Comparison of ENCODE assay signal across 28 cellular contexts in genomic region chr11:92123540-92123939, GRCh38.
DNase-seq lines count a peak whose midpoint lies in the region; ATAC-seq and TF ChIP-seq lines count a peak whose summit lies in the region.
"Had no signal": no experiment of that assay in that cellular context is flagged by ENCODE, and none has a peak within 500 bp of the region (broad histone marks: within the 10 kb centered on the region; RNA-seq: fewer than 3 reads in every experiment).

No MANE protein-coding gene starts in this region.

- no peak overlapping the region for H3K27ac Mint-ChIP-seq in CD14-positive monocyte
- H3K27ac Mint-ChIP-seq: activated CD4-positive, alpha-beta memory T cell treated with anti-CD3 and anti-CD28 coated beads, Interleukin-2, amount 10 ng/mL, durations not matched to agents 7 days and 5 days; activated T-cell treated with anti-CD3 and anti-CD28 coated beads, Interleukin-2, amount 50 U/mL, for 24 hours; CD4-positive, alpha-beta memory T cell; dendritic cell treated with granulocyte-macrophage colony-stimulating factor and Interleukin-4, amounts not matched to agents 40 ng/mL and 50 ng/mL, for 4 days; T-helper 1 cell treated with Interleukin-12 subunit alpha and Interleukin-12 subunit beta and Interleukin-4 antibody, amounts not matched to agents 30 μg/mL and 1 μg/mL, for 36 hours had no signal

- intact Hi-C loops in cardiac septum (cut with DNase I) = no loop called here
- intact Hi-C loops in CD14-positive monocyte (cut with micrococcal nuclease) = no loop called here

- H3K27ac ChIP-seq in ACC112 (ENCODE audit: low read depth, low read length) = peak overlapping the region; percentile 29; the same call in 1 of the 2 replicates
- H3K27ac ChIP-seq: body of pancreas, neutrophil, stomach, upper lobe of left lung, WERI-Rb-1 had no signal

- H3K4me3 ChIP-seq in ACC112 (ENCODE audit: low read depth, low read length) (no peak overlapping the region), HFF-Myc (replicated peaks; ENCODE audit: low read depth, low read length) (no peak overlapping the region), fibroblast of villous mesenchyme (ENCODE audit: low read depth, low read length) (no peak overlapping the region)
- H3K4me3 ChIP-seq: body of pancreas, MG63, stomach, upper lobe of left lung had no signal

- no peak overlapping the region for H3K4me3 Mint-ChIP-seq in CD14-positive monocyte
- H3K4me3 Mint-ChIP-seq: activated CD4-positive, alpha-beta memory T cell treated with anti-CD3 and anti-CD28 coated beads, Interleukin-2, amount 10 ng/mL, durations not matched to agents 7 days and 5 days; activated T-cell treated with anti-CD3 and anti-CD28 coated beads, Interleukin-2, amount 50 U/mL, for 24 hours; CD4-positive, alpha-beta memory T cell; dendritic cell treated with granulocyte-macrophage colony-stimulating factor and Interleukin-4, amounts not matched to agents 40 ng/mL and 50 ng/mL, for 4 days; T-helper 1 cell treated with Interleukin-12 subunit alpha and Interleukin-12 subunit beta and Interleukin-4 antibody, amounts not matched to agents 30 μg/mL and 1 μg/mL, for 36 hours had no signal

- H3K36me3 Mint-ChIP-seq in CD14-positive monocyte = no peaks in the 10 kb centered on the region
- H3K36me3 Mint-ChIP-seq: CD4-positive, alpha-beta memory T cell had no signal

- no peak overlapping the region for H2AFZ ChIP-seq in ACC112 (ENCODE audit: low read length, unreplicated experiment)

- no peaks in the 10 kb centered on the region for H3K4me1 Mint-ChIP-seq in CD14-positive monocyte
- H3K4me1 Mint-ChIP-seq: activated CD4-positive, alpha-beta memory T cell treated with anti-CD3 and anti-CD28 coated beads, Interleukin-2, amount 10 ng/mL, durations not matched to agents 7 days and 5 days; CD4-positive, alpha-beta memory T cell had no signal

- DNase-seq in HFF-Myc (ENCODE audit: extremely low read depth, low read depth) = peak; percentile 7
- DNase-seq in fibroblast of villous mesenchyme (ENCODE audit: low read depth) = peak; percentile 3
- DNase-seq in cardiac septum (ENCODE audit: low spot score) = no peak
- DNase-seq in GOT3 (lab: John Stamatoyannopoulos, UW) = no peak
- no peak for DNase-seq in CD14-positive monocyte (ENCODE audit: low spot score)
- DNase-seq: ACHN; activated CD4-positive, alpha-beta memory T cell treated with anti-CD3 and anti-CD28 coated beads, Interleukin-2, amount 10 ng/mL, durations not matched to agents 7 days and 5 days; activated naive CD4-positive, alpha-beta T cell treated with anti-CD3 and anti-CD28 coated beads, Interleukin-2, amount 50 U/mL, for 16 hours; activated T-cell treated with anti-CD3 and anti-CD28 coated beads, Interleukin-2, amount 50 U/mL, for 24 hours; body of pancreas; CD4-positive, alpha-beta memory T cell; DMS79 treated with DMSO at 0.1 percent for 48 hours; left ventricle myocardium superior; MG63; NCI-H187; NCI-H510A treated with DMSO at 0.1 percent for 48 hours; right cardiac atrium; SIG-M5; stimulated activated CD4-positive, alpha-beta T cell treated with anti-CD3 and anti-CD28 coated beads, Interleukin-2, amount 100 ng/mL, for 24 hours; stomach; upper lobe of left lung; WERI-Rb-1 had no signal

- peak; percentile 88 for ATAC-seq in SK-N-SH treated with all-trans-retinoic acid at 6 μM for 48 hours
- no peak for ATAC-seq in GM21723 (IDR thresholded peaks at IDR 0.05; ENCODE audit: unreplicated experiment)
- ATAC-seq: body of pancreas, left ventricle myocardium superior, right cardiac atrium had no signal

- H3K4me1 ChIP-seq in ACC112 (ENCODE audit: control insufficient read depth, insufficient read depth, low read length, unreplicated experiment) = no peaks in the 10 kb centered on the region
- H3K4me1 ChIP-seq: upper lobe of left lung had no signal

- TF ChIP-seq CTCF in HFF-Myc (IDR thresholded peaks at IDR 0.05; ENCODE audit: low read depth, low read length, missing control alignments) (no peak), fibroblast of villous mesenchyme (IDR thresholded peaks at IDR 0.05; ENCODE audit: insufficient read depth, low read depth, low read length) (no peak), CD14-positive monocyte (IDR thresholded peaks at IDR 0.05) (no peak)

- no peaks in the 10 kb centered on the region for H3K27me3 ChIP-seq in ACC112 (ENCODE audit: insufficient read depth, low read length)
- H3K27me3 ChIP-seq: body of pancreas, MG63, neutrophil, stomach, upper lobe of left lung had no signal

- no peaks in the 10 kb centered on the region for H3K36me3 ChIP-seq in ACC112 (ENCODE audit: insufficient read depth, low read length)
- H3K36me3 ChIP-seq: MG63, neutrophil, stomach, upper lobe of left lung, WERI-Rb-1 had no signal

- no peaks in the 10 kb centered on the region for H3K27me3 Mint-ChIP-seq in CD14-positive monocyte (ENCODE audit: low read depth in 3 of 3)
- H3K27me3 Mint-ChIP-seq: activated CD4-positive, alpha-beta memory T cell treated with anti-CD3 and anti-CD28 coated beads, Interleukin-2, amount 10 ng/mL, durations not matched to agents 7 days and 5 days; activated T-cell treated with anti-CD3 and anti-CD28 coated beads, Interleukin-2, amount 50 U/mL, for 24 hours; CD4-positive, alpha-beta memory T cell; dendritic cell treated with granulocyte-macrophage colony-stimulating factor and Interleukin-4, amounts not matched to agents 40 ng/mL and 50 ng/mL, for 4 days had no signal

- H3K9me3 Mint-ChIP-seq in CD14-positive monocyte = peaks cover 0 to 9% (median 1%) of the 10 kb centered on the region in 7 donors

- H3K79me2 ChIP-seq in ACC112 (ENCODE audit: control insufficient read depth, insufficient read depth, low read length, unreplicated experiment) = no peaks in the 10 kb centered on the region

TF ChIP-seq in SK-N-SH treated with all-trans-retinoic acid at 6 μM for 48 hours, 23 proteins besides CTCF, POLR2A, EP300 and RAD21:
- no peak for TF ChIP-seq OSR1 (CRISPR knock-in tag; IDR thresholded peaks at IDR 0.05)
- TF ChIP-seq TCF4 (CRISPR knock-in tag; IDR thresholded peaks at IDR 0.05; ENCODE audit: borderline replicate concordance) = no peak
- no peak for TF ChIP-seq ARNTL (CRISPR knock-in tag; IDR thresholded peaks at IDR 0.05; ENCODE audit: borderline replicate concordance, low read depth)
- TF ChIP-seq ZFP3 (CRISPR knock-in tag; IDR thresholded peaks at IDR 0.05) = no peak
- TF ChIP-seq, protein P1, sequence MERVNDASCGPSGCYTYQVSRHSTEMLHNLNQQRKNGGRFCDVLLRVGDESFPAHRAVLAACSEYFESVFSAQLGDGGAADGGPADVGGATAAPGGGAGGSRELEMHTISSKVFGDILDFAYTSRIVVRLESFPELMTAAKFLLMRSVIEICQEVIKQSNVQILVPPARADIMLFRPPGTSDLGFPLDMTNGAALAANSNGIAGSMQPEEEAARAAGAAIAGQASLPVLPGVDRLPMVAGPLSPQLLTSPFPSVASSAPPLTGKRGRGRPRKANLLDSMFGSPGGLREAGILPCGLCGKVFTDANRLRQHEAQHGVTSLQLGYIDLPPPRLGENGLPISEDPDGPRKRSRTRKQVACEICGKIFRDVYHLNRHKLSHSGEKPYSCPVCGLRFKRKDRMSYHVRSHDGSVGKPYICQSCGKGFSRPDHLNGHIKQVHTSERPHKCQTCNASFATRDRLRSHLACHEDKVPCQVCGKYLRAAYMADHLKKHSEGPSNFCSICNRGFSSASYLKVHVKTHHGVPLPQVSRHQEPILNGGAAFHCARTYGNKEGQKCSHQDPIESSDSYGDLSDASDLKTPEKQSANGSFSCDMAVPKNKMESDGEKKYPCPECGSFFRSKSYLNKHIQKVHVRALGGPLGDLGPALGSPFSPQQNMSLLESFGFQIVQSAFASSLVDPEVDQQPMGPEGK (CRISPR knock-in tag; IDR thresholded peaks at IDR 0.05; ENCODE audit: borderline replicate concordance) = peak; percentile 46; the same call in 1 of the 2 replicates
- peak; percentile 94 for TF ChIP-seq ISL1 (CRISPR knock-in tag; IDR thresholded peaks at IDR 0.05)
- no peak for TF ChIP-seq ZFP30 (CRISPR knock-in tag; IDR thresholded peaks at IDR 0.05)
- TF ChIP-seq CREB5 (CRISPR knock-in tag; IDR thresholded peaks at IDR 0.05; ENCODE audit: low read depth) = no peak

Comparison
In these comparisons a context has a peak if more than half of its experiments do, and no peak if none do; other contexts are left out.
1. DNase-seq: peak in HFF-Myc (single experiment) and fibroblast of villous mesenchyme (single experiment); none in cardiac septum (single experiment), GOT3 (single experiment) and CD14-positive monocyte (single experiment).